Comparison of ENCODE assay signal across 16 cellular contexts in genomic region chr16:17002557-17002956, GRCh38.
"Had no signal": no experiment of that assay in that cellular context is flagged by ENCODE, and none has a peak within 500 bp of the region (broad histone marks: within the 10 kb centered on the region; RNA-seq: fewer than 3 reads in every experiment).

No MANE protein-coding gene starts in this region.

- H3K4me1 Mint-ChIP-seq: activated CD4-positive, alpha-beta T cell treated with anti-CD3 and anti-CD28 coated beads, Interleukin-2, amount 10 ng/mL, durations not matched to agents 24 days and 14 days; activated naive CD4-positive, alpha-beta T cell treated with anti-CD3 and anti-CD28 coated beads, Interleukin-2, amount 10 ng/mL, durations not matched to agents 7 days and 5 days; activated T-helper 17 cell treated with anti-CD3 and anti-CD28 coated beads, Interleukin-2, amount 50 U/mL, for 72 hours; nephron had no signal

- ATAC-seq: activated T-helper 17 cell treated with anti-CD3 and anti-CD28 coated beads, Interleukin-2, amount 50 U/mL, for 72 hours; heart right ventricle; left lung; psoas muscle; right lobe of liver; stimulated activated effector memory CD8-positive, alpha-beta T cell treated with anti-CD3 and anti-CD28 coated beads, Interleukin-12 subunit alpha, Interleukin-12 subunit beta, amount 100 ng/mL, for 72 hours had no signal

- H3K36me3 Mint-ChIP-seq: activated naive CD4-positive, alpha-beta T cell treated with anti-CD3 and anti-CD28 coated beads, Interleukin-2, amount 10 ng/mL, durations not matched to agents 7 days and 5 days; stimulated activated effector memory CD8-positive, alpha-beta T cell treated with anti-CD3 and anti-CD28 coated beads, Interleukin-12 subunit alpha, Interleukin-12 subunit beta, amount 100 ng/mL, for 72 hours had no signal

- FAIRE-seq: frontal cortex, islet of Langerhans had no signal

- DNase-seq: activated CD4-positive, alpha-beta T cell treated with anti-CD3 and anti-CD28 coated beads, Interleukin-2, amount 10 ng/mL, durations not matched to agents 24 days and 14 days; activated CD8-positive, alpha-beta memory T cell treated with anti-CD3 and anti-CD28 coated beads for 24 hours; activated naive CD4-positive, alpha-beta T cell treated with anti-CD3 and anti-CD28 coated beads, Interleukin-2, amount 10 ng/mL, durations not matched to agents 7 days and 5 days; adrenal gland; effector CD4-positive, alpha-beta T cell; heart right ventricle; left lung; mesenchymal stem cell; psoas muscle; right lobe of liver; transverse colon had no signal

- H3K4me3 Mint-ChIP-seq: activated CD4-positive, alpha-beta T cell treated with anti-CD3 and anti-CD28 coated beads, Interleukin-2, amount 10 ng/mL, durations not matched to agents 24 days and 14 days; activated naive CD4-positive, alpha-beta T cell treated with anti-CD3 and anti-CD28 coated beads, Interleukin-2, amount 10 ng/mL, durations not matched to agents 7 days and 5 days; activated T-helper 17 cell treated with anti-CD3 and anti-CD28 coated beads, Interleukin-2, amount 50 U/mL, for 72 hours; nephron; stimulated activated effector memory CD8-positive, alpha-beta T cell treated with anti-CD3 and anti-CD28 coated beads, Interleukin-12 subunit alpha, Interleukin-12 subunit beta, amount 100 ng/mL, for 72 hours had no signal

- H3K9me3 Mint-ChIP-seq: activated naive CD4-positive, alpha-beta T cell treated with anti-CD3 and anti-CD28 coated beads, Interleukin-2, amount 10 ng/mL, durations not matched to agents 7 days and 5 days; activated T-helper 17 cell treated with anti-CD3 and anti-CD28 coated beads, Interleukin-2, amount 50 U/mL, for 72 hours; stimulated activated effector memory CD8-positive, alpha-beta T cell treated with anti-CD3 and anti-CD28 coated beads, Interleukin-12 subunit alpha, Interleukin-12 subunit beta, amount 100 ng/mL, for 72 hours had no signal

- H3K27me3 Mint-ChIP-seq: activated naive CD4-positive, alpha-beta T cell treated with anti-CD3 and anti-CD28 coated beads, Interleukin-2, amount 10 ng/mL, durations not matched to agents 7 days and 5 days; activated T-helper 17 cell treated with anti-CD3 and anti-CD28 coated beads, Interleukin-2, amount 50 U/mL, for 72 hours had no signal

- H3K27ac Mint-ChIP-seq: activated CD4-positive, alpha-beta T cell treated with anti-CD3 and anti-CD28 coated beads, Interleukin-2, amount 10 ng/mL, durations not matched to agents 24 days and 14 days; activated naive CD4-positive, alpha-beta T cell treated with anti-CD3 and anti-CD28 coated beads, Interleukin-2, amount 10 ng/mL, durations not matched to agents 7 days and 5 days; activated T-helper 17 cell treated with anti-CD3 and anti-CD28 coated beads, Interleukin-2, amount 50 U/mL, for 72 hours; nephron; stimulated activated effector memory CD8-positive, alpha-beta T cell treated with anti-CD3 and anti-CD28 coated beads, Interleukin-12 subunit alpha, Interleukin-12 subunit beta, amount 100 ng/mL, for 72 hours had no signal
